Comparison of ENCODE assay signal across 18 cellular contexts in the genomic region with DNA sequence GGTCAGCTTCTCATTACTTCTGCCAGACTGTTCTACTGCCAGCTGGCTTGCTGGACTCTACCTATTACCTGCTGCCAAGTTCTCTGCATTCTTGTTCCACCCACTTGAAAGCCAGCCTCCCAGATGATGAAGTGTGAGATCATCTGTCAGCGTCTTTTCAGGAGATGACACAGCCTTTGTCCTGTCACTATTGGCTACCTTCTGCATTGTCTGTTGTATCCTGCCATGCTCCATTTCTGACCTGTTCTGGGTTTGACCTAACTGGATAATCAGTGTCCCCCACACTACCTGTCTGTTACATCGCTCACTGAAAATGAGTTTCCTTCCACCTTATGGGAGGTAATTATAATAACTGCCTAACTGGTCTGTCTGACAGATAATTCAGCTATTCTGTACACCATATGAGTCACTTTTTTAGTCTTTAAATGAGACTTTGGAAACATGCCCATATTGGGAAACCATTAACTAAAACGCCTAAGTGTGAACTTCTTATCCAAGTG.
DNase-seq lines count a peak whose midpoint lies in the region; ATAC-seq and TF ChIP-seq lines count a peak whose summit lies in the region.
"Had no signal": no experiment of that assay in that cellular context is flagged by ENCODE, and none has a peak within 500 bp of the region (broad histone marks: within the 10 kb centered on the region; RNA-seq: fewer than 3 reads in every experiment).

No MANE protein-coding gene starts in this region.

- H3K9me2 ChIP-seq in PC-3 (replicated peaks; ENCODE audit: low read length), result no peaks in the 10 kb centered on the region

- H2AFZ ChIP-seq in PC-3 (ENCODE audit: low read length), result no peak overlapping the region

- H3K79me2 ChIP-seq in PC-3 (ENCODE audit: low read length), result no peaks in the 10 kb centered on the region

- peaks cover 6% of the 10 kb centered on the region for H3K9me3 ChIP-seq in BLaER1
- no peaks in the 10 kb centered on the region for H3K9me3 ChIP-seq in PC-3 (ENCODE audit: low read length)
- H3K9me3 ChIP-seq: body of pancreas, uterus had no signal

- intact Hi-C loops in PC-3 (cut with micrococcal nuclease), result no loop called here

- H3K27me3 ChIP-seq in BLaER1 (no peaks in the 10 kb centered on the region), PC-3 (ENCODE audit: low read length) (peaks cover 15% of the 10 kb centered on the region)
- H3K27me3 ChIP-seq: body of pancreas, uterus had no signal

- peak overlapping the region; percentile 91 for H3K27ac ChIP-seq in BLaER1
- no peak overlapping the region for H3K27ac ChIP-seq in PC-3 (ENCODE audit: low read length)
- H3K27ac ChIP-seq: body of pancreas, uterus had no signal

- H3K9ac ChIP-seq in BLaER1, result peak overlapping the region; percentile 71
- H3K9ac ChIP-seq in PC-3 (ENCODE audit: low read length), result no peak overlapping the region

- peaks cover 60% of the 10 kb centered on the region for H3K4me1 ChIP-seq in BLaER1
- peaks cover 10% of the 10 kb centered on the region; the same call in 1 of the 2 replicates for H3K4me1 ChIP-seq in PC-3 (ENCODE audit: insufficient read depth, low read length)
- H3K4me1 ChIP-seq: body of pancreas, uterus had no signal

- no peaks in the 10 kb centered on the region for H3F3A ChIP-seq in PC-3 (ENCODE audit: low read length, unreplicated experiment)

- BruUV-seq in PC-3 (replicated peaks; lab: Mats Ljungman, UMichigan), result no TSS peak

- H3K4me3 ChIP-seq in BLaER1, result no peak overlapping the region
- H3K4me3 ChIP-seq in PC-3 (ENCODE audit: low read length), result no peak overlapping the region
- H3K4me3 ChIP-seq: body of pancreas, uterus had no signal

- DNase-seq in HK-2 (ENCODE audit: unreplicated experiment) (peak; percentile 58), PC-3 (peak; percentile 65), glomerular visceral epithelial cell (ENCODE audit: extremely low spot score) (peak; percentile 82), KG1 (lab: John Stamatoyannopoulos, UW) (no peak), epidermal melanocyte (ENCODE audit: insufficient read length, low spot score) (no peak), NCI-H1105 treated with DMSO at 0.1 percent for 48 hours (lab: John Stamatoyannopoulos, UW) (no peak)
- DNase-seq: activated B cell treated with CpG ODN at 0.5 μM for 24 hours; activated CD8-positive, alpha-beta memory T cell treated with anti-CD3 and anti-CD28 coated beads, Interleukin-2, amount 10 ng/mL, durations not matched to agents 7 days and 5 days; DMS 273 treated with DMSO at 0.1 percent for 48 hours; foreskin melanocyte; NCI-H1105; nucleus accumbens; stimulated activated naive B cell treated with anti-CD40 and anti-IgM and Interleukin-4, amounts not matched to agents 10 μg/mL and 1 μg/mL and 100 μg/mL, for 72 hours; T-cell; uterus had no signal

- POLR2A ChIA-PET in PC-3 (lab: Charles Lee; ENCODE audit: unreplicated experiment), result no interaction called here

- H4K20me1 ChIP-seq in BLaER1 (no peaks in the 10 kb centered on the region), PC-3 (ENCODE audit: low read length) (no peaks in the 10 kb centered on the region)

- H3K4me2 ChIP-seq in BLaER1, result peak overlapping the region; percentile 83
- no peak overlapping the region for H3K4me2 ChIP-seq in PC-3 (ENCODE audit: low read length)

- no peaks in the 10 kb centered on the region for H3K36me3 ChIP-seq in BLaER1
- no peaks in the 10 kb centered on the region for H3K36me3 ChIP-seq in PC-3 (ENCODE audit: low read depth, low read length)
- H3K36me3 ChIP-seq: uterus had no signal

- CTCF ChIA-PET in PC-3 (lab: Charles Lee), result interaction anchor here (1.1 kb wide), 1 partner anchor 54 kb away, joined by 5 read pairs; no protein-coding TSS in a partner anchor

- TF ChIP-seq CTCF in PC-3 (conservative IDR thresholded peaks at IDR 0.05; ENCODE audit: low read depth, low read length), result no peak

- ATAC-seq in PC-3 (peak; percentile 54; the same call in 1 of the 2 replicates), HG02588 (IDR thresholded peaks at IDR 0.05; ENCODE audit: unreplicated experiment) (no peak)
- ATAC-seq: activated CD8-positive, alpha-beta memory T cell treated with anti-CD3 and anti-CD28 coated beads, Interleukin-2, amount 10 ng/mL, durations not matched to agents 7 days and 5 days; body of pancreas; T-cell had no signal

Comparison
In these comparisons a context has a peak if more than half of its experiments do, and no peak if none do; other contexts are left out.
1. DNase-seq: peak in HK-2 (single experiment), PC-3 (single experiment) and glomerular visceral epithelial cell (single experiment); none in KG1 (single experiment), epidermal melanocyte (single experiment) and NCI-H1105 treated with DMSO at 0.1 percent for 48 hours (single experiment).